In the genomic region with DNA sequence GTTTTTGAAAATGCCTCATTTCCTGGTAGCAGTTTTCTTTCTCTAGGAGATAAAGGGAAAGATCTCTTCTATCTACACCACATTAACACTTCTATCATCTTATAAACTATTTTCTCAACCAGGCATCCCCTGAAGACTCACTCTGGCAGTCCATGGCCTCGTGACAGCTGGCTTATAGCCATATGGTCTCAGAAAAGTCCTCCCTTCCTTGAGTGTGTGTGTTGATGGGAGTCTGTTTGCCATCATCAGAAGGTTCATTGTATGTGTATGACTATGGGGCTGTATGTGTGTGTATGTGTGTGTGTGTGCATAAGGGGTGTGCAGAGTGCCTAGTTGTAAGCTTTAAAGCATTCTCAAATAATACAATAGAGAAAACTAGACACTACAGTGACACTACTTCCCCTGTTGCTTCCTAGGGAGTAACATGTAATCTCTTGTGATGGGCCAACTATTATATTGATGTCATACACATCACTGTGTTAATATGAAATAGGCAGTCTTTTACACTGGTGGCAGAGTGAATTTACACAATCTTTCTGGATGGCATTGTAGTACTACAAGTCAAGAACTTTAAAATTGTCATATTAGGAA, we compare ENCODE assay signal across 13 cellular contexts.
DNase-seq lines count a peak whose midpoint lies in the region; ATAC-seq and TF ChIP-seq lines count a peak whose summit lies in the region.
"Had no signal": no experiment of that assay in that cellular context is flagged by ENCODE, and none has a peak within 500 bp of the region (broad histone marks: within the 10 kb centered on the region; RNA-seq: fewer than 3 reads in every experiment).

No MANE protein-coding gene starts in this region.

- TF ChIP-seq POLR2A in esophagus muscularis mucosa (IDR thresholded peaks at IDR 0.05; ENCODE audit: low read depth), result no peak

- intact Hi-C loops in PC-3 (cut with micrococcal nuclease) (loop anchor here (1.0 to 2.0 kb wide), 2 partner anchors 63 to 477 kb away; no protein-coding TSS in a partner anchor), esophagus muscularis mucosa (cut with DNase I) (no loop called here)

- H3K27ac ChIP-seq in PC-3 (ENCODE audit: low read length) (peak overlapping the region; percentile 95), esophagus muscularis mucosa (replicated peaks in 1 of 4) (peak overlapping the region in 3 of 4 donors; percentile 3 to 54 (median 15))

- H3K27me3 ChIP-seq in PC-3 (ENCODE audit: low read length) (no peaks in the 10 kb centered on the region), esophagus muscularis mucosa (no peaks in the 10 kb centered on the region)
- H3K27me3 ChIP-seq: stomach had no signal

- peak overlapping the region; percentile 66 for H3K9ac ChIP-seq in PC-3 (ENCODE audit: low read length)

- no peaks in the 10 kb centered on the region for H3K79me2 ChIP-seq in PC-3 (ENCODE audit: low read length)

- H3F3A ChIP-seq in PC-3 (ENCODE audit: low read length, unreplicated experiment), result peaks cover 16% of the 10 kb centered on the region

- CTCF ChIA-PET in PC-3 (lab: Charles Lee), result no interaction called here

- peaks cover 44% of the 10 kb centered on the region for H3K4me1 ChIP-seq in PC-3 (ENCODE audit: insufficient read depth, low read length)
- H3K4me1 ChIP-seq in esophagus muscularis mucosa, result peaks cover 2 to 17% (median 9%) of the 10 kb centered on the region in 4 donors
- H3K4me1 ChIP-seq: stomach had no signal

- BruUV-seq in PC-3 (replicated peaks; lab: Mats Ljungman, UMichigan), result TSS peak; percentile 73

- H4K20me1 ChIP-seq in PC-3 (ENCODE audit: low read length), result no peaks in the 10 kb centered on the region

- ATAC-seq in PC-3, result peak; percentile 16
- ATAC-seq in omental fat pad (ENCODE audit: low FRiP score), result peak; percentile 27
- ATAC-seq in GM21526 (IDR thresholded peaks at IDR 0.05; ENCODE audit: low FRiP score, unreplicated experiment), result no peak
- ATAC-seq: GM12878 had no signal

- H3K9me2 ChIP-seq in PC-3 (replicated peaks; ENCODE audit: low read length), result no peaks in the 10 kb centered on the region

- no peaks in the 10 kb centered on the region for H3K9me3 ChIP-seq in PC-3 (ENCODE audit: low read length)
- H3K9me3 ChIP-seq in esophagus muscularis mucosa, result no peaks in the 10 kb centered on the region
- H3K9me3 ChIP-seq: stomach had no signal

- peak overlapping the region; percentile 75 for H3K4me2 ChIP-seq in PC-3 (ENCODE audit: low read length)

- H2AFZ ChIP-seq in PC-3 (ENCODE audit: low read length), result peak overlapping the region; percentile 71

- no peak for TF ChIP-seq EP300 in esophagus muscularis mucosa (IDR thresholded peaks at IDR 0.05)

- H3K4me3 ChIP-seq in AG09309 (ENCODE audit: control insufficient read depth, low read depth, low read length), result peak overlapping the region; percentile 6; the same call in 1 of the 2 replicates
- H3K4me3 ChIP-seq in PC-3 (ENCODE audit: low read length), result peak overlapping the region; percentile 50
- H3K4me3 ChIP-seq in esophagus muscularis mucosa, result no peak overlapping the region
- H3K4me3 ChIP-seq: GM12878, stomach had no signal

- H3K36me3 ChIP-seq in PC-3 (ENCODE audit: low read depth, low read length) (no peaks in the 10 kb centered on the region), esophagus muscularis mucosa (no peaks in the 10 kb centered on the region)
- H3K36me3 ChIP-seq: stomach had no signal

- DNase-seq in AG09309 (ENCODE audit: low read depth) (no peak), PC-3 (peak; percentile 75), esophagus muscularis mucosa (ENCODE audit: extremely low spot score) (no peak), omental fat pad (ENCODE audit: low spot score) (no peak), cerebellum (ENCODE audit: low spot score) (no peak), RKO (ENCODE audit: low spot score) (no peak), NCI-H187 (lab: John Stamatoyannopoulos, UW) (no peak)
- DNase-seq: activated CD4-positive, alpha-beta T cell treated with anti-CD3 and anti-CD28 coated beads for 1 hour; activated naive CD4-positive, alpha-beta T cell treated with anti-CD3 and anti-CD28 coated beads for 36 hours; CD4-positive, alpha-beta memory T cell; stomach had no signal

- POLR2A ChIA-PET in PC-3 (lab: Charles Lee; ENCODE audit: unreplicated experiment), result interaction anchor here (1.0 kb wide), 1 partner anchor 339 kb away, joined by 3 read pairs; no protein-coding TSS in a partner anchor

- TF ChIP-seq CTCF in AG09309 (IDR thresholded peaks at IDR 0.05; ENCODE audit: control insufficient read depth, insufficient read depth, low read depth, low read length, missing control alignments) (no peak), PC-3 (conservative IDR thresholded peaks at IDR 0.05; ENCODE audit: low read depth, low read length) (no peak), esophagus muscularis mucosa (IDR thresholded peaks at IDR 0.05) (no peak), omental fat pad (IDR thresholded peaks at IDR 0.05) (no peak)

- 73% methylated on average over 1 of the region's 1 CpG for whole genome bisulfite sequencing in esophagus muscularis mucosa

Comparison
In these comparisons a context has a peak if more than half of its experiments do, and no peak if none do; other contexts are left out.
1. H3K4me3 ChIP-seq: peak in AG09309 (single experiment) and PC-3 (single experiment); none in esophagus muscularis mucosa (0 of 4).